In the genomic region with DNA sequence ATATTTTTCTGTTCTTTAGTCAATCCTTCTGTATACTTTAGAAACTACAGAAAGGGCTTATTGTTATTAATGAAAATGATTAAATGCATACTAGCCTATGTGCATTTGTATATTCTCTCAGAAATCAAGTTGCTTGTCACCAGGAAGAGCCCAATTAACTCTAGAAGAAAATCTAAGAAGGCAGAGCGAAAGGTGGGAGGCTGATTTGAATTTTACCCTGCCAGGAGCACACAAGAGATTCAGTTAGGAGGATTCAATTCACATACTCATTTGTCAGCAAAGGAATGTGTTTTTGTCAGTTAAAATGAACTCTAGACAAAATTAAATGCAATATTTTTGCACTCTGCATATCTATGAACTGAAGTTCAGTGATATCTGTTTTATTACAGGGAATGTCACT, we compare ENCODE assay signal across 1 cellular context.
TF ChIP-seq lines count a peak whose summit lies in the region.

No MANE protein-coding gene starts in this region.

TF ChIP-seq in GM23338, 12 proteins besides CTCF, POLR2A, EP300 and RAD21:
- no peak for TF ChIP-seq EZH2 (IDR thresholded peaks at IDR 0.05; ENCODE audit: low read depth, unreplicated experiment)
- TF ChIP-seq POLR2AphosphoS5 (IDR thresholded peaks at IDR 0.05; ENCODE audit: low read depth) = no peak
- no peak for TF ChIP-seq REST (IDR thresholded peaks at IDR 0.05; ENCODE audit: unreplicated experiment)
- no peak for TF ChIP-seq NANOG (IDR thresholded peaks at IDR 0.05; ENCODE audit: borderline replicate concordance)
- no peak for TF ChIP-seq EZH2phosphoT487 (IDR thresholded peaks at IDR 0.05; ENCODE audit: unreplicated experiment)
- no peak for TF ChIP-seq ZNF114 (CRISPR knock-in tag; IDR thresholded peaks at IDR 0.05)
- TF ChIP-seq CREB1 (CRISPR knock-in tag; IDR thresholded peaks at IDR 0.05; ENCODE audit: low read depth) = no peak
- no peak for TF ChIP-seq STAT1 (IDR thresholded peaks at IDR 0.05; ENCODE audit: unreplicated experiment)
- TF ChIP-seq, protein P1, sequence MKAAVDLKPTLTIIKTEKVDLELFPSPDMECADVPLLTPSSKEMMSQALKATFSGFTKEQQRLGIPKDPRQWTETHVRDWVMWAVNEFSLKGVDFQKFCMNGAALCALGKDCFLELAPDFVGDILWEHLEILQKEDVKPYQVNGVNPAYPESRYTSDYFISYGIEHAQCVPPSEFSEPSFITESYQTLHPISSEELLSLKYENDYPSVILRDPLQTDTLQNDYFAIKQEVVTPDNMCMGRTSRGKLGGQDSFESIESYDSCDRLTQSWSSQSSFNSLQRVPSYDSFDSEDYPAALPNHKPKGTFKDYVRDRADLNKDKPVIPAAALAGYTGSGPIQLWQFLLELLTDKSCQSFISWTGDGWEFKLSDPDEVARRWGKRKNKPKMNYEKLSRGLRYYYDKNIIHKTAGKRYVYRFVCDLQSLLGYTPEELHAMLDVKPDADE (IDR thresholded peaks at IDR 0.05) = no peak
- TF ChIP-seq ZNF462 (CRISPR knock-in tag; IDR thresholded peaks at IDR 0.05) = no peak
- TF ChIP-seq ZNF331 (CRISPR knock-in tag; IDR thresholded peaks at IDR 0.05; ENCODE audit: low read depth) = no peak
- no peak for TF ChIP-seq JUNB (IDR thresholded peaks at IDR 0.05; ENCODE audit: unreplicated experiment)
